Comparison of ENCODE assay signal across 7 cellular contexts in the genomic region with DNA sequence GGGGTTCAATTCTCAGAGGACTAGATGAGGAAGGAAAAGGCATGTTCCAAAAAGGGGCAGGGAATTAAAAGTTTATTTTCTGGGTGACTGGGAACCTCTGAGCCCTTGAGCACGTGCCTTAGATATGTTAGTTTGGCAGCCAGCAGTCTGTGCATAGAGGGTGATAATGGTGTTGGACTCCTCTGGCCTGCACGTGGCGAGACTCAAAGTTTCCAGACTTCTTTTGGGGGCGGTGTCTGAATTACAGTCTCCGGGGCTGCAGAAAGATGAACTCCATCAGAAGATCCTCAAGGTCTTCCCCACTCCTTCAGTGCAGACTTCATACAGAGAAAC. TPM values are rescaled to one million over a fixed set of nuclear protein-coding genes. Genes with fewer than 3 reads are reported as not detected.
A peak's percentile ranks its signal among the peaks of the same experiment; 100 is the strongest.
DNase-seq lines count a peak whose midpoint lies in the region; ATAC-seq and TF ChIP-seq lines count a peak whose summit lies in the region.

No MANE protein-coding gene starts in this region.

- no peaks in the 10 kb centered on the region for H3K9me3 ChIP-seq in HEK293 (ENCODE audit: control insufficient read depth, insufficient read depth, low read depth, low read length)

- H3K4me1 ChIP-seq in HEK293 (ENCODE audit: control insufficient read depth, insufficient read depth, low read length): peaks cover 22% of the 10 kb centered on the region

- TF ChIP-seq POLR2A in erythroblast (IDR thresholded peaks at IDR 0.05; ENCODE audit: low read length): no peak

- H3K4me3 ChIP-seq in HEK293 (ENCODE audit: low read depth, low read length): peak overlapping the region; percentile 51

- DNase-seq in erythroblast (lab: John Stamatoyannopoulos, UW) (peak; percentile 70 to 78), neural crest cell (ENCODE audit: low read depth, low spot score) (no peak), NCI-H1694 (lab: John Stamatoyannopoulos, UW) (no peak), amygdala (lab: John Stamatoyannopoulos, UW) (no peak), NCI-H2107 treated with DMSO at 0.1 percent for 48 hours (lab: John Stamatoyannopoulos, UW; ENCODE audit: unreplicated experiment) (no peak)

- H3K4me1 Mint-ChIP-seq in neural crest cell: peaks cover 37% of the 10 kb centered on the region

- POLR2A ChIA-PET in HEK293 (lab: Yijun Ruan, JAX): interaction anchor here (0.6 to 2.9 kb wide), 14 partner anchors 17 to 190 kb away, joined by 3 to 22 read pairs (median 4); a partner anchor contains a TSS

- ATAC-seq in SK-N-SH treated with all-trans-retinoic acid at 6 μM for 48 hours: peak; percentile 42

- peak overlapping the region; percentile 82 for H3K4me3 Mint-ChIP-seq in neural crest cell

- CTCF ChIA-PET in HEK293 (lab: Yijun Ruan, JAX): interaction anchor here (0.6 to 1.7 kb wide), 7 partner anchors 8 to 363 kb away, joined by 3 to 8 read pairs (median 3); no protein-coding TSS in a partner anchor

- peak overlapping the region; percentile 88 for H3K27ac Mint-ChIP-seq in neural crest cell (ENCODE audit: unreplicated experiment)

- H3K36me3 Mint-ChIP-seq in neural crest cell (ENCODE audit: low read depth): no peaks in the 10 kb centered on the region

- H3K9me3 Mint-ChIP-seq in neural crest cell: peaks cover 4% of the 10 kb centered on the region

- H3K27me3 Mint-ChIP-seq in neural crest cell (ENCODE audit: low read depth): no peaks in the 10 kb centered on the region

- peak overlapping the region; percentile 52; the same call in 1 of the 2 replicates for H3K27ac ChIP-seq in HEK293 (ENCODE audit: extremely low read depth, low read depth, low read length)

- H3K36me3 ChIP-seq in HEK293 (ENCODE audit: control insufficient read depth in 2 of 2, insufficient read depth in 1 of 2, low read length in 2 of 2): no peaks in the 10 kb centered on the region

- TF ChIP-seq CTCF in HEK293 (tag by site-specific recombination; IDR thresholded peaks at IDR 0.05): no peak
- no peak for TF ChIP-seq CTCF in neural crest cell (conservative IDR thresholded peaks at IDR 0.05)

TF ChIP-seq in HEK293, 187 proteins besides CTCF, POLR2A, EP300 and RAD21:
- no peak for TF ChIP-seq ZNF830 (tag by site-specific recombination; IDR thresholded peaks at IDR 0.05; ENCODE audit: low read depth)
- TF ChIP-seq, protein P1, sequence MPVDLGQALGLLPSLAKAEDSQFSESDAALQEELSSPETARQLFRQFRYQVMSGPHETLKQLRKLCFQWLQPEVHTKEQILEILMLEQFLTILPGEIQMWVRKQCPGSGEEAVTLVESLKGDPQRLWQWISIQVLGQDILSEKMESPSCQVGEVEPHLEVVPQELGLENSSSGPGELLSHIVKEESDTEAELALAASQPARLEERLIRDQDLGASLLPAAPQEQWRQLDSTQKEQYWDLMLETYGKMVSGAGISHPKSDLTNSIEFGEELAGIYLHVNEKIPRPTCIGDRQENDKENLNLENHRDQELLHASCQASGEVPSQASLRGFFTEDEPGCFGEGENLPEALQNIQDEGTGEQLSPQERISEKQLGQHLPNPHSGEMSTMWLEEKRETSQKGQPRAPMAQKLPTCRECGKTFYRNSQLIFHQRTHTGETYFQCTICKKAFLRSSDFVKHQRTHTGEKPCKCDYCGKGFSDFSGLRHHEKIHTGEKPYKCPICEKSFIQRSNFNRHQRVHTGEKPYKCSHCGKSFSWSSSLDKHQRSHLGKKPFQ (tag by site-specific recombination; IDR thresholded peaks at IDR 0.05): no peak
- peak; percentile 40 for TF ChIP-seq ZNF121 (tag by site-specific recombination; IDR thresholded peaks at IDR 0.05)
- TF ChIP-seq, protein P2, sequence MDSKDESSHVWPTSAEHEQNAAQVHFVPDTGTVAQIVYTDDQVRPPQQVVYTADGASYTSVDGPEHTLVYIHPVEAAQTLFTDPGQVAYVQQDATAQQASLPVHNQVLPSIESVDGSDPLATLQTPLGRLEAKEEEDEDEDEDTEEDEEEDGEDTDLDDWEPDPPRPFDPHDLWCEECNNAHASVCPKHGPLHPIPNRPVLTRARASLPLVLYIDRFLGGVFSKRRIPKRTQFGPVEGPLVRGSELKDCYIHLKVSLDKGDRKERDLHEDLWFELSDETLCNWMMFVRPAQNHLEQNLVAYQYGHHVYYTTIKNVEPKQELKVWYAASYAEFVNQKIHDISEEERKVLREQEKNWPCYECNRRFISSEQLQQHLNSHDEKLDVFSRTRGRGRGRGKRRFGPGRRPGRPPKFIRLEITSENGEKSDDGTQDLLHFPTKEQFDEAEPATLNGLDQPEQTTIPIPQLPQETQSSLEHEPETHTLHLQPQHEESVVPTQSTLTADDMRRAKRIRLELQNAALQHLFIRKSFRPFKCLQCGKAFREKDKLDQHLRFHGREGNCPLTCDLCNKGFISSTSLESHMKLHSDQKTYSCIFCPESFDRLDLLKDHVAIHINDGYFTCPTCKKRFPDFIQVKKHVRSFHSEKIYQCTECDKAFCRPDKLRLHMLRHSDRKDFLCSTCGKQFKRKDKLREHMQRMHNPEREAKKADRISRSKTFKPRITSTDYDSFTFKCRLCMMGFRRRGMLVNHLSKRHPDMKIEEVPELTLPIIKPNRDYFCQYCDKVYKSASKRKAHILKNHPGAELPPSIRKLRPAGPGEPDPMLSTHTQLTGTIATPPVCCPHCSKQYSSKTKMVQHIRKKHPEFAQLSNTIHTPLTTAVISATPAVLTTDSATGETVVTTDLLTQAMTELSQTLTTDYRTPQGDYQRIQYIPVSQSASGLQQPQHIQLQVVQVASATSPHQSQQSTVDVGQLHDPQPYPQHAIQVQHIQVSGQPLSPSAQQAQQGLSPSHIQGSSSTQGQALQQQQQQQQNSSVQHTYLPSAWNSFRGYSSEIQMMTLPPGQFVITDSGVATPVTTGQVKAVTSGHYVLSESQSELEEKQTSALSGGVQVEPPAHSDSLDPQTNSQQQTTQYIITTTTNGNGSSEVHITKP (tag by site-specific recombination; IDR thresholded peaks at IDR 0.05): peak; percentile 86

TF ChIP-seq in SK-N-SH treated with all-trans-retinoic acid at 6 μM for 48 hours, 23 proteins besides CTCF, POLR2A, EP300 and RAD21:
- no peak for TF ChIP-seq ZFP30 (CRISPR knock-in tag; IDR thresholded peaks at IDR 0.05)
- no peak for TF ChIP-seq PPARA (CRISPR knock-in tag; IDR thresholded peaks at IDR 0.05; ENCODE audit: borderline replicate concordance)
- TF ChIP-seq BACH2 (CRISPR knock-in tag; IDR thresholded peaks at IDR 0.05; ENCODE audit: borderline replicate concordance): no peak
- no peak for TF ChIP-seq TOX (CRISPR knock-in tag; IDR thresholded peaks at IDR 0.05; ENCODE audit: borderline replicate concordance)

RNA-seq across cellular contexts. Expression of a gene that starts 0.9 kb away (rescaled TPM):
- 18.5 and 18.9 TPM in 2 replicates for total RNA-seq in neural crest cell

Comparison
In these comparisons a context has a peak if more than half of its experiments do, and no peak if none do; other contexts are left out.
1. DNase-seq: peak in erythroblast (2 of 2); none in neural crest cell (single experiment), NCI-H1694 (single experiment), amygdala (0 of 56) and NCI-H2107 treated with DMSO at 0.1 percent for 48 hours (single experiment).